Comparison of ENCODE assay signal across 8 cellular contexts in genomic region chr6:30508890-30509736, GRCh38. TPM values are rescaled to one million over a fixed set of nuclear protein-coding genes. Genes with fewer than 3 reads are reported as not detected.
DNase-seq lines count a peak whose midpoint lies in the region; ATAC-seq lines count a peak whose summit lies in the region.

No MANE protein-coding gene starts in this region.

- no peak overlapping the region for H3K9ac ChIP-seq in duodenal mucosa (ENCODE audit: low read depth in 1 of 2, low read length in 2 of 2)

- H3K27ac ChIP-seq in duodenal mucosa (ENCODE audit: low read depth, low read length) (peak overlapping the region; percentile 30), thymus (ENCODE audit: low read depth) (peak overlapping the region; percentile 93)

- 7% methylated on average over 5 of the region's 5 CpGs for WGBS in thymus

- H3K9me3 ChIP-seq in duodenal mucosa (ENCODE audit: control insufficient read depth in 1 of 2, low read length in 2 of 2) (no peaks in the 10 kb centered on the region), thymus (ENCODE audit: control insufficient read depth) (no peaks in the 10 kb centered on the region)

- H3K4me3 ChIP-seq in duodenal mucosa (ENCODE audit: low read depth in 1 of 2, low read length in 2 of 2) (peak overlapping the region in 1 of 2 donors; percentile 18), thymus (ENCODE audit: low read length) (no peak overlapping the region)

- peak; percentile 74 for DNase-seq in activated effector memory CD4-positive, alpha-beta T cell treated with anti-CD3 and anti-CD28 coated beads, Interleukin-2, amount 50 U/mL, for 16 hours
- no peak for DNase-seq in activated effector memory CD4-positive, alpha-beta T cell treated with Interleukin-2 at 50 U/mL for 16 hours
- peak; percentile 78 for DNase-seq in NAMALWA (ENCODE audit: low spot score)

- H3K36me3 ChIP-seq in duodenal mucosa (ENCODE audit: control insufficient read depth in 1 of 2, insufficient read depth in 2 of 2, low read length in 2 of 2): no peaks in the 10 kb centered on the region
- no peaks in the 10 kb centered on the region for H3K36me3 ChIP-seq in thymus (ENCODE audit: control insufficient read depth, insufficient read depth)

- H3K27me3 ChIP-seq in duodenal mucosa (ENCODE audit: control insufficient read depth in 1 of 2, insufficient read depth in 2 of 2, low read length in 2 of 2): no peaks in the 10 kb centered on the region
- H3K27me3 ChIP-seq in thymus (ENCODE audit: control insufficient read depth, insufficient read depth): no peaks in the 10 kb centered on the region

- ATAC-seq in GM21390 (IDR thresholded peaks at IDR 0.05; ENCODE audit: unreplicated experiment) (no peak), GM19455 (IDR thresholded peaks at IDR 0.05; ENCODE audit: unreplicated experiment) (no peak), GM21360 (IDR thresholded peaks at IDR 0.05; ENCODE audit: unreplicated experiment) (no peak)

- H3K4me1 ChIP-seq in duodenal mucosa (ENCODE audit: control insufficient read depth in 1 of 2, insufficient read depth in 2 of 2, low read length in 2 of 2): peaks cover 15 to 25% of the 10 kb centered on the region in 2 donors
- H3K4me1 ChIP-seq in thymus (ENCODE audit: control insufficient read depth, insufficient read depth, low read length): peaks cover 28% of the 10 kb centered on the region

RNA-seq across cellular contexts. Expression of gene HLA-E, which starts 19.8 kb away (rescaled TPM):
- polyA plus RNA-seq in thymus: 531 TPM

RNA-seq across cellular contexts. Expression of gene GNL1, which starts 47.2 kb away (rescaled TPM):
- polyA plus RNA-seq in thymus: 78.8 TPM

RNA-seq across cellular contexts. Expression of gene PRR3, which starts 48.0 kb away (rescaled TPM):
- polyA plus RNA-seq in thymus: 16.7 TPM
